Comparison of ENCODE assay signal across 14 cellular contexts in the genomic region with DNA sequence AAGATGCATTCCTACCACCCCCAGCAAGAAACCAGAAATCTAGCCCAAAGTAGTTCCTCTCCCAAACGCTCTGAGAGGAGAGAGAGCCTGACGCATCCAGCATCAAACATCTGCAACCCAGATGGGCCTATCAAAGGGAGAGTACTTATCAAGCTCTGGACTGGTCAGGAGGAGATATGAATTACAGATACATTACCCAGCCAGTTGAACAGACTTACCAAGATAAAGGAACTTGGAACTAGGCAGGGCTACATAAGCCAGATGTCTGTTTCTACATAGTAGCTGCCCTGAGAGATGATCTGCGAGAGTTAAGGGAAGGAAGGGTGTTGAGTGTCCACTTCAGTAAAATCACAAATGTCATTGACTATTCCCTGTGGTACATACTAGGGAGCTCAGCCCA.
"Had no signal": no experiment of that assay in that cellular context is flagged by ENCODE, and none has a peak within 500 bp of the region (broad histone marks: within the 10 kb centered on the region; RNA-seq: fewer than 3 reads in every experiment).

No MANE protein-coding gene starts in this region.

- H3K27ac ChIP-seq: foreskin keratinocyte, heart left ventricle, pancreas, upper lobe of left lung had no signal

- H3K27me3 ChIP-seq: foreskin keratinocyte, heart left ventricle, pancreas, suprapubic skin, upper lobe of left lung had no signal

- DNase-seq: activated CD4-positive, alpha-beta T cell treated with anti-CD3 and anti-CD28 coated beads, Interleukin-2, amount 50 U/mL, for 1 hour; activated naive CD4-positive, alpha-beta T cell treated with anti-CD3 and anti-CD28 coated beads, Interleukin-2, amount 50 U/mL, for 16 hours; cerebellar nuclear complex; dermis blood vessel endothelial cell; foreskin keratinocyte; heart left ventricle; pancreas; stimulated activated CD4-positive, alpha-beta T cell treated with anti-CD3 and anti-CD28 coated beads, Interleukin-4, amount 100 ng/mL, for 1 hour; stimulated activated CD8-positive, alpha-beta memory T cell treated with anti-CD3 and anti-CD28 coated beads, Interleukin-4, amount 100 ng/mL, for 48 hours; stimulated activated naive CD8-positive, alpha-beta T cell treated with anti-CD3 and anti-CD28 coated beads, Interleukin-15, Interleukin-2, amounts not matched to agents 100 U/mL and 50 U/mL, for 24 hours; T-helper 2 cell; upper lobe of left lung had no signal

- H3K4me3 ChIP-seq: heart left ventricle, pancreas, suprapubic skin, upper lobe of left lung had no signal

- H3K4me1 ChIP-seq: foreskin keratinocyte, heart left ventricle, suprapubic skin, upper lobe of left lung had no signal

- H3K9me3 ChIP-seq: pancreas, suprapubic skin, upper lobe of left lung had no signal

- ATAC-seq: foreskin keratinocyte; left lobe of liver; stimulated activated naive CD8-positive, alpha-beta T cell treated with anti-CD3 and anti-CD28 coated beads, Interleukin-15, Interleukin-2, amounts not matched to agents 100 U/mL and 50 U/mL, for 24 hours had no signal

- H3K36me3 ChIP-seq: heart left ventricle, pancreas, suprapubic skin, upper lobe of left lung had no signal
